In genomic region chr9:115143689-115144088, GRCh38 we compare ENCODE assay signal across 39 cellular contexts. TPM values are rescaled to one million over a fixed set of nuclear protein-coding genes. Genes with fewer than 3 reads are reported as not detected.
"Had no signal": no experiment of that assay in that cellular context is flagged by ENCODE, and none has a peak within 500 bp of the region (broad histone marks: within the 10 kb centered on the region; RNA-seq: fewer than 3 reads in every experiment).

No MANE protein-coding gene starts in this region.

- H3K27me3 ChIP-seq: ascending aorta, body of pancreas, brain microvascular endothelial cell, cardiac muscle cell had no signal

- H3K36me3 ChIP-seq: ascending aorta, brain microvascular endothelial cell, cardiac muscle cell had no signal

- H3K4me1 ChIP-seq: body of pancreas had no signal

- H3K4me1 Mint-ChIP-seq: activated naive CD4-positive, alpha-beta T cell treated with anti-CD3 and anti-CD28 coated beads, Interleukin-2, amount 50 U/mL, for 24 hours; activated naive CD8-positive, alpha-beta T cell treated with anti-CD3 and anti-CD28 coated beads, Interleukin-2, amount 50 U/mL, for 24 hours; central memory CD8-positive, alpha-beta T cell had no signal

- H3K9me3 ChIP-seq: ascending aorta, body of pancreas had no signal

- H3K36me3 Mint-ChIP-seq: activated CD8-positive, alpha-beta memory T cell treated with anti-CD3 and anti-CD28 coated beads, Interleukin-2, amount 10 ng/mL, durations not matched to agents 7 days and 5 days; activated naive CD4-positive, alpha-beta T cell treated with anti-CD3 and anti-CD28 coated beads, Interleukin-2, amount 50 U/mL, for 24 hours; activated naive CD8-positive, alpha-beta T cell had no signal

- H3K4me3 ChIP-seq: ascending aorta, body of pancreas, cardiac muscle cell had no signal

- DNase-seq: activated CD4-positive, alpha-beta memory T cell treated with anti-CD3 and anti-CD28 coated beads, Interleukin-2, amount 10 ng/mL, durations not matched to agents 7 days and 5 days; activated CD4-positive, alpha-beta T cell treated with anti-CD3 and anti-CD28 coated beads for 1 hour; activated CD4-positive, alpha-beta T cell treated with anti-CD3 and anti-CD28 coated beads for 36 hours; activated CD4-positive, alpha-beta T cell treated with anti-CD3 and anti-CD28 coated beads for 48 hours; activated CD4-positive, alpha-beta T cell treated with anti-CD3 and anti-CD28 coated beads, Interleukin-2, amount 10 ng/mL, durations not matched to agents 7 days and 5 days; activated CD4-positive, alpha-beta T cell treated with anti-CD3 and anti-CD28 coated beads, Interleukin-2, amount 50 U/mL, for 48 hours; activated CD4-positive, CD25-positive, alpha-beta regulatory T cell; activated CD8-positive, alpha-beta memory T cell treated with anti-CD3 and anti-CD28 coated beads for 24 hours; activated CD8-positive, alpha-beta memory T cell treated with anti-CD3 and anti-CD28 coated beads, Interleukin-2, amount 10 ng/mL, durations not matched to agents 7 days and 5 days; activated CD8-positive, alpha-beta memory T cell treated with anti-CD3 and anti-CD28 coated beads, Interleukin-2, amount 50 U/mL, for 48 hours; activated CD8-positive, alpha-beta T cell treated with anti-CD3 and anti-CD28 coated beads, Interleukin-2, amount 10 ng/mL, durations not matched to agents 7 days and 5 days; activated effector memory CD4-positive, alpha-beta T cell treated with Interleukin-2 at 50 U/mL for 16 hours; activated gamma-delta T cell; activated naive CD4-positive, alpha-beta T cell treated with anti-CD3 and anti-CD28 coated beads, Interleukin-2, amount 10 ng/mL, durations not matched to agents 7 days and 5 days; activated naive CD4-positive, alpha-beta T cell treated with Interleukin-2 at 50 U/mL for 16 hours; activated naive CD8-positive, alpha-beta T cell treated with anti-CD3 and anti-CD28 coated beads, Interleukin-2, amount 10 ng/mL, durations not matched to agents 7 days and 5 days; activated naive CD8-positive, alpha-beta T cell treated with anti-CD3 and anti-CD28 coated beads, Interleukin-2, amount 50 U/mL, for 24 hours; activated T-cell treated with anti-CD3 and anti-CD28 coated beads, Interleukin-2, amount 50 U/mL, for 24 hours; activated T-cell treated with anti-CD3 and anti-CD28 coated beads, Interleukin-2, amount 50 U/mL, for 48 hours; amygdala; anterior cingulate cortex; body of pancreas; brain microvascular endothelial cell; caudate nucleus; cerebellar nuclear complex; T-helper 1 cell; T-helper 2 cell; T-helper 9 cell had no signal

- FAIRE-seq: bronchial epithelial cell, TTC549 had no signal

- H3K4me3 Mint-ChIP-seq: activated CD4-positive, alpha-beta memory T cell treated with anti-CD3 and anti-CD28 coated beads, Interleukin-2, amount 10 ng/mL, durations not matched to agents 7 days and 5 days; activated CD4-positive, alpha-beta T cell treated with anti-CD3 and anti-CD28 coated beads for 36 hours; activated CD4-positive, alpha-beta T cell treated with anti-CD3 and anti-CD28 coated beads, Interleukin-2, amount 10 ng/mL, durations not matched to agents 7 days and 5 days; activated CD8-positive, alpha-beta memory T cell treated with anti-CD3 and anti-CD28 coated beads, Interleukin-2, amount 10 ng/mL, durations not matched to agents 7 days and 5 days; activated CD8-positive, alpha-beta T cell treated with anti-CD3 and anti-CD28 coated beads, Interleukin-2, amount 10 ng/mL, durations not matched to agents 7 days and 5 days; activated naive CD4-positive, alpha-beta T cell treated with anti-CD3 and anti-CD28 coated beads, Interleukin-2, amount 10 ng/mL, durations not matched to agents 7 days and 5 days; activated naive CD4-positive, alpha-beta T cell treated with anti-CD3 and anti-CD28 coated beads, Interleukin-2, amount 50 U/mL, for 24 hours; activated naive CD8-positive, alpha-beta T cell; activated naive CD8-positive, alpha-beta T cell treated with anti-CD3 and anti-CD28 coated beads, Interleukin-2, amount 50 U/mL, for 24 hours; activated T-cell treated with anti-CD3 and anti-CD28 coated beads, Interleukin-2, amount 50 U/mL, for 24 hours; central memory CD8-positive, alpha-beta T cell; T-helper 2 cell treated with Interferon-gamma antibody and Interleukin-4, amounts not matched to agents 5 μg/mL and 100 μg/mL, for 36 hours had no signal

- ATAC-seq: activated CD4-positive, alpha-beta T cell treated with anti-CD3 and anti-CD28 coated beads for 36 hours; activated CD4-positive, CD25-positive, alpha-beta regulatory T cell treated with anti-CD3 and anti-CD28 coated beads, Interleukin-2, amount 50 U/mL, for 24 hours; activated CD8-positive, alpha-beta memory T cell treated with anti-CD3 and anti-CD28 coated beads, Interleukin-2, amount 10 ng/mL, durations not matched to agents 7 days and 5 days; activated CD8-positive, alpha-beta T cell treated with anti-CD3 and anti-CD28 coated beads, Interleukin-2, amount 10 ng/mL, durations not matched to agents 7 days and 5 days; activated naive CD8-positive, alpha-beta T cell treated with anti-CD3 and anti-CD28 coated beads, Interleukin-2, amount 50 U/mL, for 24 hours; body of pancreas had no signal

- H3K27ac Mint-ChIP-seq: activated CD4-positive, alpha-beta memory T cell treated with anti-CD3 and anti-CD28 coated beads, Interleukin-2, amount 10 ng/mL, durations not matched to agents 7 days and 5 days; activated CD4-positive, alpha-beta T cell treated with anti-CD3 and anti-CD28 coated beads for 36 hours; activated CD4-positive, alpha-beta T cell treated with anti-CD3 and anti-CD28 coated beads, Interleukin-2, amount 10 ng/mL, durations not matched to agents 7 days and 5 days; activated CD8-positive, alpha-beta memory T cell treated with anti-CD3 and anti-CD28 coated beads, Interleukin-2, amount 10 ng/mL, durations not matched to agents 7 days and 5 days; activated CD8-positive, alpha-beta T cell treated with anti-CD3 and anti-CD28 coated beads, Interleukin-2, amount 10 ng/mL, durations not matched to agents 7 days and 5 days; activated naive CD4-positive, alpha-beta T cell treated with anti-CD3 and anti-CD28 coated beads, Interleukin-2, amount 10 ng/mL, durations not matched to agents 7 days and 5 days; activated naive CD4-positive, alpha-beta T cell treated with anti-CD3 and anti-CD28 coated beads, Interleukin-2, amount 50 U/mL, for 24 hours; activated naive CD8-positive, alpha-beta T cell; activated naive CD8-positive, alpha-beta T cell treated with anti-CD3 and anti-CD28 coated beads, Interleukin-2, amount 10 ng/mL, durations not matched to agents 7 days and 5 days; activated naive CD8-positive, alpha-beta T cell treated with anti-CD3 and anti-CD28 coated beads, Interleukin-2, amount 50 U/mL, for 24 hours; activated T-cell treated with anti-CD3 and anti-CD28 coated beads, Interleukin-2, amount 50 U/mL, for 24 hours; activated T-helper 2 cell treated with anti-CD3 and anti-CD28 coated beads, Interferon-gamma antibody, Interleukin-2, Interleukin-4, amounts not matched to agents 10 μg/mL and 5 μg/mL and 100 μg/mL, durations not matched to agents 14 hours and 24 hours and 36 hours; T-helper 2 cell treated with Interferon-gamma antibody and Interleukin-4, amounts not matched to agents 5 μg/mL and 100 μg/mL, for 36 hours had no signal

- H3K27ac ChIP-seq: ascending aorta, body of pancreas, brain microvascular endothelial cell, cardiac muscle cell, VCaP had no signal

- H3K9me3 Mint-ChIP-seq: activated CD4-positive, alpha-beta memory T cell treated with anti-CD3 and anti-CD28 coated beads, Interleukin-2, amount 10 ng/mL, durations not matched to agents 7 days and 5 days; activated naive CD4-positive, alpha-beta T cell treated with anti-CD3 and anti-CD28 coated beads, Interleukin-2, amount 50 U/mL, for 24 hours; activated naive CD8-positive, alpha-beta T cell treated with anti-CD3 and anti-CD28 coated beads, Interleukin-2, amount 50 U/mL, for 24 hours; activated T-cell treated with anti-CD3 and anti-CD28 coated beads, Interleukin-2, amount 50 U/mL, for 24 hours; activated T-helper 2 cell treated with anti-CD3 and anti-CD28 coated beads, Interferon-gamma antibody, Interleukin-2, Interleukin-4, amounts not matched to agents 10 μg/mL and 5 μg/mL and 100 μg/mL, durations not matched to agents 14 hours and 24 hours and 36 hours; central memory CD8-positive, alpha-beta T cell had no signal

RNA-seq across cellular contexts. Expression of gene TNC, which starts 25.7 kb away (rescaled TPM):
- total RNA-seq: activated CD8-positive, alpha-beta T cell treated with anti-CD3 and anti-CD28 coated beads, Interleukin-2, amount 10 ng/mL, durations not matched to agents 7 days and 5 days had no signal
